8 cellular contexts compared by ENCODE assay signal in the genomic region with DNA sequence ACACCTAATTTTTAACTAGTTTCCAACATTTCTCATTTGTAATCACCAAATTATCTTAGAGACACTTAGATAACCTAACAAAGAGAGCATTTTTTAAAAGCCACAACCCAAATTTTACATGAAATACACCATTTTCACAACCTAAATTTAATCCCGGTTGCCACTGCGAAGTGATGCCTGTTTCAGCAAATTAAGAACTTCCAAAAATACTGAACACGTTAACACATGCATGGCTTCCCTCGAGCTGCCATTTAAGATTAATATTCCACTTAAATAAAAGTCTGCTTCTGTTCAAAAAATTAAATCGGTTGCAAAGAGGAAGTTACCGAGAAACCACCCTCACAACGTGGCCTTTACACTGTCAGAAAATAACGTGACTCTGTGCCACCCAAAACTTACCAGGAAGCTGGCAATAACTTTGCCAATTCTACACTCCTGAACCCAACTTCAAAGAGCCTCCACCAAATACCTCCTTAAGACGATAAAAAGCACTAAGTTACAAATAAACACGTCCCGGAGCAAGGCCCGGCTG. TPM values are rescaled to one million over a fixed set of nuclear protein-coding genes. Genes with fewer than 3 reads are reported as not detected.
DNase-seq lines count a peak whose midpoint lies in the region; ATAC-seq and TF ChIP-seq lines count a peak whose summit lies in the region.

No MANE protein-coding gene starts in this region.

- no peak for TF ChIP-seq CTCF in heart left ventricle (IDR thresholded peaks at IDR 0.05)
- no peak for TF ChIP-seq CTCF in OCI-LY7 (conservative IDR thresholded peaks at IDR 0.05; ENCODE audit: low read length)

- H3K4me2 ChIP-seq in OCI-LY7 (ENCODE audit: low read length): peak overlapping the region; percentile 83

- POLR2A ChIA-PET in OCI-LY7 (lab: Charles Lee): interaction anchor here (1.1 to 3.2 kb wide), 9 partner anchors 21 to 165 kb away, joined by 3 to 13 read pairs (median 4); no protein-coding TSS in a partner anchor

- intact Hi-C loops in heart left ventricle (cut with DNase I) (loop anchor here in 9 of 10 donors (1.0 to 10.0 kb wide), 25 partner anchors 61 to 1186 kb away; no protein-coding TSS in a partner anchor), left ventricle myocardium superior (cut with micrococcal nuclease) (loop anchor here (5.0 to 10.0 kb wide), 2 partner anchors 141 to 151 kb away; no protein-coding TSS in a partner anchor), OCI-LY7 (cut with micrococcal nuclease; ENCODE audit: unreplicated experiment) (loop anchor here (2.0 kb wide), 1 partner anchor 145 kb away; no protein-coding TSS in a partner anchor)

- no peaks in the 10 kb centered on the region for H3K27me3 ChIP-seq in heart left ventricle

- H3K79me2 ChIP-seq in OCI-LY7 (ENCODE audit: insufficient read depth, low read depth, low read length): peaks cover 57% of the 10 kb centered on the region

- H3K27ac ChIP-seq in heart left ventricle (peak overlapping the region; percentile 96 to 99 (median 98)), OCI-LY7 (ENCODE audit: low read depth, low read length, poor library complexity, severe bottlenecking) (peak overlapping the region; percentile 95), mesodermal cell (ENCODE audit: low read depth, low read length, severe bottlenecking) (peak overlapping the region; percentile 99), urinary bladder (ENCODE audit: low read depth) (peak overlapping the region; percentile 94)

- no TSS peak for BruUV-seq in OCI-LY7 (replicated peaks; lab: Mats Ljungman, UMichigan)

- DNase-seq in heart left ventricle (peak in 2 of 5 donors; percentile 17 to 18), left ventricle myocardium superior (no peak), OCI-LY7 (ENCODE audit: low spot score) (peak; percentile 72), GM19240 (ENCODE audit: insufficient read length, low spot score) (no peak), HT-29 (ENCODE audit: low spot score) (no peak)
- no peak for DNase-seq in central memory CD8-positive, alpha-beta T cell (ENCODE audit: low spot score in 2 of 2)

- peak overlapping the region; percentile 72 to 96 (median 90) for H3K4me3 ChIP-seq in heart left ventricle
- peak overlapping the region; percentile 100 for H3K4me3 ChIP-seq in OCI-LY7 (ENCODE audit: low read depth, low read length, poor library complexity, severe bottlenecking)
- peak overlapping the region; percentile 87 for H3K4me3 ChIP-seq in mesodermal cell (ENCODE audit: extremely low read depth, insufficient read depth, low read length, poor library complexity, severe bottlenecking)
- H3K4me3 ChIP-seq in urinary bladder (ENCODE audit: low read depth, low read length): peak overlapping the region; percentile 99

- H3K36me3 ChIP-seq in heart left ventricle: no peaks in the 10 kb centered on the region
- H3K36me3 ChIP-seq in OCI-LY7 (ENCODE audit: insufficient read depth, low read length): peaks cover 39% of the 10 kb centered on the region
- peaks cover 14% of the 10 kb centered on the region for H3K36me3 ChIP-seq in mesodermal cell (ENCODE audit: control insufficient read depth, insufficient read depth, low read length)
- H3K36me3 ChIP-seq in urinary bladder (ENCODE audit: insufficient read depth): no peaks in the 10 kb centered on the region

- peak overlapping the region; percentile 90 for H3K27ac Mint-ChIP-seq in central memory CD8-positive, alpha-beta T cell (ENCODE audit: low read depth)

- H2AFZ ChIP-seq in OCI-LY7 (ENCODE audit: low read length): peak overlapping the region; percentile 16; the same call in 1 of the 2 replicates

- peaks cover 61% of the 10 kb centered on the region for H3K4me1 Mint-ChIP-seq in central memory CD8-positive, alpha-beta T cell

- TF ChIP-seq POLR2A in heart left ventricle (IDR thresholded peaks at IDR 0.05): no peak

- H3K36me3 Mint-ChIP-seq in central memory CD8-positive, alpha-beta T cell (ENCODE audit: insufficient read depth): peaks cover 38% of the 10 kb centered on the region

- WGBS in heart left ventricle, 4 donors: 0% methylated on average over 12 of the region's 12 CpGs
- WGBS in mesodermal cell (ENCODE audit: insufficient coverage in 2 of 2), 2 experiments: 0% methylated on average over 5 to 8 of the region's 12 CpGs
- WGBS in urinary bladder: under 1% methylated on average over 12 of the region's 12 CpGs

- no peaks in the 10 kb centered on the region for H3K9me2 ChIP-seq in OCI-LY7 (ENCODE audit: insufficient read depth, low read length)

- CTCF ChIA-PET in OCI-LY7 (lab: Charles Lee; ENCODE audit: unreplicated experiment): interaction anchor here (0.5 kb wide), 1 partner anchor 163 kb away, joined by 3 read pairs; no protein-coding TSS in a partner anchor

- H3K9me3 ChIP-seq in heart left ventricle (no peaks in the 10 kb centered on the region), OCI-LY7 (ENCODE audit: low read length) (no peaks in the 10 kb centered on the region), mesodermal cell (ENCODE audit: control insufficient read depth, low read length) (no peaks in the 10 kb centered on the region)

- no peaks in the 10 kb centered on the region for H3K27me3 Mint-ChIP-seq in central memory CD8-positive, alpha-beta T cell

- peaks cover 3 to 58% (median 30%) of the 10 kb centered on the region in 12 donors for H3K4me1 ChIP-seq in heart left ventricle
- H3K4me1 ChIP-seq in OCI-LY7 (ENCODE audit: insufficient read depth, low read length, poor library complexity, severe bottlenecking): peaks cover 56% of the 10 kb centered on the region
- peaks cover 16% of the 10 kb centered on the region for H3K4me1 ChIP-seq in mesodermal cell (ENCODE audit: control insufficient read depth, insufficient read depth, low read length, poor library complexity, severe bottlenecking)
- H3K4me1 ChIP-seq in urinary bladder (ENCODE audit: insufficient read depth): no peaks in the 10 kb centered on the region

- ATAC-seq in heart left ventricle: no peak
- no peak for ATAC-seq in left ventricle myocardium superior
- no peak for ATAC-seq in central memory CD8-positive, alpha-beta T cell (replicated peaks; ENCODE audit: extremely low read depth, poor library complexity, severe bottlenecking)

- H3K4me3 Mint-ChIP-seq in central memory CD8-positive, alpha-beta T cell: peak overlapping the region; percentile 90

- no peaks in the 10 kb centered on the region for H3K9me3 Mint-ChIP-seq in central memory CD8-positive, alpha-beta T cell

- peaks cover 35% of the 10 kb centered on the region for H4K20me1 ChIP-seq in OCI-LY7 (ENCODE audit: insufficient read depth, low read length)

RNA-seq across cellular contexts. Expression of gene TBL1XR1, which starts 1.3 kb away (rescaled TPM):
- total RNA-seq in heart left ventricle: 100 to 1,000 TPM in 6 of 9 donors, 10 to 100 TPM in 3; 50.0 to 176 (median 120) TPM
- polyA plus RNA-seq in heart left ventricle: 10 to 100 TPM; 24.0 to 46.0 TPM
- total RNA-seq in left ventricle myocardium superior: 99.6 TPM
- 103 and 121 TPM in 2 replicates for total RNA-seq in OCI-LY7 (2014; rRNA removed; shearing (Covaris generic))
- 158 and 162 TPM in 2 replicates for total RNA-seq in OCI-LY7 (2022)
- polyA plus RNA-seq in mesodermal cell (2013, experiment 1 of 2): 62.6 TPM
- 48.3 TPM for polyA plus RNA-seq in mesodermal cell (2013, experiment 2 of 2)
- total RNA-seq in urinary bladder: 252 TPM
- polyA plus RNA-seq in urinary bladder: 21.7 TPM
- 107 and 119 TPM in 2 replicates for total RNA-seq in HT-29 (2014; rRNA removed; shearing (Covaris generic))
